In genomic region chr17:79218175-79218824, GRCh38 we compare ENCODE assay signal across 19 cellular contexts.
DNase-seq lines count a peak whose midpoint lies in the region; ATAC-seq and TF ChIP-seq lines count a peak whose summit lies in the region.
"Had no signal": no experiment of that assay in that cellular context is flagged by ENCODE, and none has a peak within 500 bp of the region (broad histone marks: within the 10 kb centered on the region; RNA-seq: fewer than 3 reads in every experiment).

No MANE protein-coding gene starts in this region.

- no peak overlapping the region for H3K4me3 ChIP-seq in osteoblast (ENCODE audit: insufficient read depth, low read length)
- H3K4me3 ChIP-seq: A549 had no signal

- peaks cover 42% of the 10 kb centered on the region for H3K27me3 ChIP-seq in osteoblast (ENCODE audit: insufficient read depth, low read length)

- H3K36me3 ChIP-seq in osteoblast (ENCODE audit: insufficient read depth, low read length), result no peaks in the 10 kb centered on the region

- no peaks in the 10 kb centered on the region for H3K9me3 ChIP-seq in osteoblast (ENCODE audit: low read depth, low read length)
- H3K9me3 ChIP-seq: A549 had no signal

- ATAC-seq in activated naive CD4-positive, alpha-beta T cell treated with anti-CD3 and anti-CD28 coated beads, Interleukin-2, amount 50 U/mL, for 72 hours, result no peak
- ATAC-seq: HCT116 had no signal

- intact Hi-C loops in activated naive CD4-positive, alpha-beta T cell treated with anti-CD3 and anti-CD28 coated beads for 36 hours (cut with micrococcal nuclease), result no loop called here

- no peaks in the 10 kb centered on the region for H3K36me3 Mint-ChIP-seq in activated naive CD4-positive, alpha-beta T cell treated with anti-CD3 and anti-CD28 coated beads for 36 hours (ENCODE audit: low read depth)
- H3K36me3 Mint-ChIP-seq in activated naive CD4-positive, alpha-beta T cell treated with anti-CD3 and anti-CD28 coated beads, Interleukin-2, amount 50 U/mL, for 72 hours, result no peaks in the 10 kb centered on the region
- H3K36me3 Mint-ChIP-seq in glutamatergic neuron (ENCODE audit: unreplicated experiment), result no peaks in the 10 kb centered on the region
- H3K36me3 Mint-ChIP-seq: CD4-positive, alpha-beta memory T cell had no signal

- CTCF ChIA-PET in activated naive CD4-positive, alpha-beta T cell treated with anti-CD3 and anti-CD28 coated beads for 36 hours (lab: Charles Lee), result no interaction called here
- CTCF ChIA-PET in RWPE1 (lab: Yijun Ruan, JAX), result interaction anchor here (1.3 kb wide), 1 partner anchor 173 kb away, joined by 3 read pairs; no protein-coding TSS in a partner anchor

- H3K4me1 Mint-ChIP-seq in activated naive CD4-positive, alpha-beta T cell treated with anti-CD3 and anti-CD28 coated beads for 36 hours (ENCODE audit: low read depth), result peaks cover 5% of the 10 kb centered on the region
- peaks cover 33% of the 10 kb centered on the region for H3K4me1 Mint-ChIP-seq in glutamatergic neuron (ENCODE audit: low read depth, unreplicated experiment)

- H3K27me3 Mint-ChIP-seq in activated naive CD4-positive, alpha-beta T cell treated with anti-CD3 and anti-CD28 coated beads for 36 hours (ENCODE audit: low read depth), result peaks cover 34% of the 10 kb centered on the region
- H3K27me3 Mint-ChIP-seq in glutamatergic neuron (ENCODE audit: unreplicated experiment), result peaks cover 28% of the 10 kb centered on the region

- POLR2A ChIA-PET in RWPE1 (lab: Yijun Ruan, JAX; ENCODE audit: low non-redundant PET), result no interaction called here

- H2AFZ ChIP-seq in osteoblast (ENCODE audit: low read length), result no peak overlapping the region

- no peak for DNase-seq in activated naive CD4-positive, alpha-beta T cell treated with anti-CD3 and anti-CD28 coated beads for 36 hours
- no peak for DNase-seq in activated naive CD4-positive, alpha-beta T cell treated with anti-CD3 and anti-CD28 coated beads, Interleukin-2, amount 50 U/mL, for 72 hours (ENCODE audit: low spot score in 2 of 2)
- no peak for DNase-seq in RWPE1 (ENCODE audit: low spot score)
- no peak for DNase-seq in glutamatergic neuron
- DNase-seq in osteoblast (ENCODE audit: insufficient read length, low spot score, missing footprints), result peak; percentile 39
- DNase-seq in foreskin melanocyte, result no peak
- DNase-seq in UCSD-AML1 (lab: John Stamatoyannopoulos, UW; ENCODE audit: unreplicated experiment), result no peak
- DNase-seq: 8988T; C1 segment of cervical spinal cord; Calu3; CD4-positive, alpha-beta memory T cell; COR-L47; DMS53; DMS79 treated with DMSO at 0.1 percent for 48 hours; GF-D8; GOT3; H9 had no signal

- peak overlapping the region; percentile 46 for H3K27ac Mint-ChIP-seq in activated naive CD4-positive, alpha-beta T cell treated with anti-CD3 and anti-CD28 coated beads for 36 hours
- peak overlapping the region in 1 of 2 donors; percentile 6 for H3K27ac Mint-ChIP-seq in activated naive CD4-positive, alpha-beta T cell treated with anti-CD3 and anti-CD28 coated beads, Interleukin-2, amount 50 U/mL, for 72 hours
- H3K27ac Mint-ChIP-seq in glutamatergic neuron (ENCODE audit: unreplicated experiment), result peak overlapping the region; percentile 72
- H3K27ac Mint-ChIP-seq: CD4-positive, alpha-beta memory T cell had no signal

- no peak for TF ChIP-seq CTCF in RWPE1 (conservative IDR thresholded peaks at IDR 0.05; ENCODE audit: low read depth)
- TF ChIP-seq CTCF in glutamatergic neuron (IDR thresholded peaks at IDR 0.05; ENCODE audit: partially characterized antibody, unreplicated experiment), result no peak
- no peak for TF ChIP-seq CTCF in osteoblast (IDR thresholded peaks at IDR 0.05; ENCODE audit: extremely low read depth, low read depth, low read length)

- H3K79me2 ChIP-seq in osteoblast (ENCODE audit: insufficient read depth, low read length), result no peaks in the 10 kb centered on the region

- peak overlapping the region; percentile 6; the same call in 1 of the 2 replicates for H3K27ac ChIP-seq in RWPE1
- no peak overlapping the region for H3K27ac ChIP-seq in osteoblast (ENCODE audit: low read depth, low read length)
- H3K27ac ChIP-seq: A549 had no signal

- H3K4me1 ChIP-seq in osteoblast (ENCODE audit: insufficient read depth, low read length), result no peaks in the 10 kb centered on the region
- H3K4me1 ChIP-seq: A549 had no signal

- no peak overlapping the region for H3K4me3 Mint-ChIP-seq in activated naive CD4-positive, alpha-beta T cell treated with anti-CD3 and anti-CD28 coated beads for 36 hours
- peak overlapping the region; percentile 50 for H3K4me3 Mint-ChIP-seq in glutamatergic neuron (ENCODE audit: unreplicated experiment)
- H3K4me3 Mint-ChIP-seq: H9 had no signal

- no peaks in the 10 kb centered on the region for H4K20me1 ChIP-seq in osteoblast (ENCODE audit: insufficient read depth, low read length)

- no peak overlapping the region for H3K4me2 ChIP-seq in osteoblast (ENCODE audit: insufficient read depth, low read length)
- H3K4me2 ChIP-seq: A549 had no signal

- no peaks in the 10 kb centered on the region for H3K9me3 Mint-ChIP-seq in activated naive CD4-positive, alpha-beta T cell treated with anti-CD3 and anti-CD28 coated beads for 36 hours
- H3K9me3 Mint-ChIP-seq in activated naive CD4-positive, alpha-beta T cell treated with anti-CD3 and anti-CD28 coated beads, Interleukin-2, amount 50 U/mL, for 72 hours, result no peaks in the 10 kb centered on the region
- peaks cover 18% of the 10 kb centered on the region for H3K9me3 Mint-ChIP-seq in glutamatergic neuron (ENCODE audit: unreplicated experiment)
- H3K9me3 Mint-ChIP-seq: H9 had no signal
